ENCODE assay signal across 13 cellular contexts in genomic region chr11:46291441-46292143, GRCh38. TPM values are rescaled to one million over a fixed set of nuclear protein-coding genes. Genes with fewer than 3 reads are reported as not detected.
DNase-seq lines count a peak whose midpoint lies in the region; ATAC-seq and TF ChIP-seq lines count a peak whose summit lies in the region.
"Had no signal": no experiment of that assay in that cellular context is flagged by ENCODE, and none has a peak within 500 bp of the region (broad histone marks: within the 10 kb centered on the region; RNA-seq: fewer than 3 reads in every experiment).

No MANE protein-coding gene starts in this region.

- peak; percentile 46 for DNase-seq in GM23338 (ENCODE audit: low spot score)
- peak; percentile 59 to 84 (median 80) for DNase-seq in adrenal gland
- peak; percentile 45 for DNase-seq in hepatocyte (ENCODE audit: low spot score)
- no peak for DNase-seq in smooth muscle cell (lab: John Stamatoyannopoulos, UW; ENCODE audit: unreplicated experiment)
- DNase-seq in activated T-cell treated with anti-CD3 and anti-CD28 coated beads, Interleukin-2, amount 50 U/mL, for 48 hours: no peak
- DNase-seq in NAMALWA (ENCODE audit: low spot score): no peak
- no peak for DNase-seq in NCI-H524 (lab: John Stamatoyannopoulos, UW)
- DNase-seq in GM10248 (ENCODE audit: extremely low spot score): no peak
- DNase-seq: glutamatergic neuron, naive B cell, SJCRH30 had no signal

- POLR2A ChIA-PET in GM10248 (lab: Yijun Ruan, JAX): no interaction called here

- no peaks in the 10 kb centered on the region for H3K27me3 ChIP-seq in GM23338 (ENCODE audit: insufficient read depth)
- H3K27me3 ChIP-seq in adrenal gland: no peaks in the 10 kb centered on the region
- H3K27me3 ChIP-seq in hepatocyte: no peaks in the 10 kb centered on the region
- no peaks in the 10 kb centered on the region for H3K27me3 ChIP-seq in smooth muscle cell (ENCODE audit: low read depth)
- H3K27me3 ChIP-seq: ascending aorta had no signal

- TF ChIP-seq POLR2A in adrenal gland (IDR thresholded peaks at IDR 0.05): peak in 1 of 2 donors; percentile 37

- H3F3A ChIP-seq in GM23338 (replicated peaks; ENCODE audit: low read depth) (peaks cover 22% of the 10 kb centered on the region), smooth muscle cell (ENCODE audit: low read depth) (peaks cover 50% of the 10 kb centered on the region)

- H3K4me3 ChIP-seq in GM23338: no peak overlapping the region
- peak overlapping the region in 1 of 4 donors; percentile 29 for H3K4me3 ChIP-seq in adrenal gland
- H3K4me3 ChIP-seq in hepatocyte: no peak overlapping the region
- no peak overlapping the region for H3K4me3 ChIP-seq in smooth muscle cell
- H3K4me3 ChIP-seq: ascending aorta, SJCRH30 had no signal

- H3K36me3 ChIP-seq in GM23338 (ENCODE audit: insufficient read depth) (no peaks in the 10 kb centered on the region), adrenal gland (replicated peaks in 1 of 2) (no peaks in the 10 kb centered on the region), hepatocyte (replicated peaks; ENCODE audit: insufficient read depth, low read depth) (no peaks in the 10 kb centered on the region), smooth muscle cell (ENCODE audit: low read depth) (no peaks in the 10 kb centered on the region)
- H3K36me3 ChIP-seq: ascending aorta, SJCRH30 had no signal

- H3K9me3 ChIP-seq in adrenal gland (replicated peaks in 1 of 3) (no peaks in the 10 kb centered on the region), hepatocyte (ENCODE audit: low read depth) (no peaks in the 10 kb centered on the region), smooth muscle cell (replicated peaks; ENCODE audit: low read depth) (no peaks in the 10 kb centered on the region)
- H3K9me3 ChIP-seq: ascending aorta, SJCRH30 had no signal

- H3K79me2 ChIP-seq in GM23338 (replicated peaks; ENCODE audit: insufficient read depth): no peaks in the 10 kb centered on the region
- H3K79me2 ChIP-seq in hepatocyte: peaks cover 82% of the 10 kb centered on the region
- peaks cover 71% of the 10 kb centered on the region for H3K79me2 ChIP-seq in smooth muscle cell (ENCODE audit: low read depth)

- peaks cover 48% of the 10 kb centered on the region for H3K4me1 ChIP-seq in GM23338 (ENCODE audit: insufficient read depth)
- H3K4me1 ChIP-seq in adrenal gland (replicated peaks in 1 of 2): peaks cover 44 to 55% of the 10 kb centered on the region in 2 donors
- H3K4me1 ChIP-seq in hepatocyte (ENCODE audit: insufficient read depth): peaks cover 56% of the 10 kb centered on the region
- peaks cover 48% of the 10 kb centered on the region for H3K4me1 ChIP-seq in smooth muscle cell (ENCODE audit: low read depth)

- no peaks in the 10 kb centered on the region for H3K9me3 Mint-ChIP-seq in GM23338

- H3K27ac ChIP-seq in GM23338 (ENCODE audit: low read depth) (peak overlapping the region; percentile 94), adrenal gland (peak overlapping the region; percentile 55 to 94 (median 89)), hepatocyte (peak overlapping the region; percentile 96), smooth muscle cell (ENCODE audit: low read depth) (peak overlapping the region; percentile 98)
- H3K27ac ChIP-seq: ascending aorta, SJCRH30 had no signal

- peaks cover 25% of the 10 kb centered on the region for H3K27me3 Mint-ChIP-seq in GM23338 (ENCODE audit: insufficient read depth, low read depth, poor library complexity)

- no peak overlapping the region for H3K4me3 Mint-ChIP-seq in GM23338
- H3K4me3 Mint-ChIP-seq: naive B cell had no signal

- CTCF ChIA-PET in GM10248 (lab: Yijun Ruan, JAX): interaction anchor here (0.7 to 9.1 kb wide), 10 partner anchors 8 to 238 kb away, joined by 3 to 62 read pairs (median 6); partner anchors contain the start of gene CREB3L1

- peaks cover 52% of the 10 kb centered on the region for H3K4me1 Mint-ChIP-seq in GM23338

- peak overlapping the region; percentile 80 for H3K9ac ChIP-seq in smooth muscle cell (ENCODE audit: low read depth)

- H3K27ac Mint-ChIP-seq in GM23338: peak overlapping the region; percentile 97; the same call in 1 of the 2 replicates
- H3K27ac Mint-ChIP-seq: naive B cell had no signal

- H3K36me3 Mint-ChIP-seq in GM23338 (ENCODE audit: low read depth): no peaks in the 10 kb centered on the region; the same call in 2 of the 3 replicates
- H3K36me3 Mint-ChIP-seq: naive B cell had no signal

- peak overlapping the region; percentile 78 for H3K4me2 ChIP-seq in GM23338
- peak overlapping the region; percentile 63 for H3K4me2 ChIP-seq in hepatocyte
- peak overlapping the region; percentile 71 for H3K4me2 ChIP-seq in smooth muscle cell

- intact Hi-C loops in adrenal gland (cut with DNase I): no loop called here

- no peak overlapping the region for H2AFZ ChIP-seq in GM23338
- H2AFZ ChIP-seq in hepatocyte: no peak overlapping the region
- H2AFZ ChIP-seq in smooth muscle cell (ENCODE audit: low read depth): no peak overlapping the region

- H3K9me2 ChIP-seq in GM23338 (ENCODE audit: insufficient read depth): no peaks in the 10 kb centered on the region
- no peaks in the 10 kb centered on the region for H3K9me2 ChIP-seq in hepatocyte (replicated peaks; ENCODE audit: insufficient read depth)

- ATAC-seq in GM23338: no peak

- TF ChIP-seq CTCF in GM23338 (conservative IDR thresholded peaks at IDR 0.05; ENCODE audit: low read depth in 2 of 2): peak in 1 of 2 experiments; percentile 38; a peak in 2 of 4 replicates
- no peak for TF ChIP-seq CTCF in adrenal gland (IDR thresholded peaks at IDR 0.05)
- no peak for TF ChIP-seq CTCF in hepatocyte (IDR thresholded peaks at IDR 0.05; ENCODE audit: poor library complexity)
- no peak for TF ChIP-seq CTCF in smooth muscle cell (IDR thresholded peaks at IDR 0.05; ENCODE audit: borderline replicate concordance, insufficient read depth, poor library complexity, severe bottlenecking)
- TF ChIP-seq CTCF in GM10248 (IDR thresholded peaks at IDR 0.05; ENCODE audit: control extremely low read depth, extremely low read depth, low read depth, missing control alignments): no peak

- H4K20me1 ChIP-seq in GM23338 (replicated peaks; ENCODE audit: insufficient read depth) (no peaks in the 10 kb centered on the region), hepatocyte (ENCODE audit: insufficient read depth, poor library complexity, severe bottlenecking) (no peaks in the 10 kb centered on the region), smooth muscle cell (ENCODE audit: low read depth) (peaks cover 40% of the 10 kb centered on the region)

- WGBS in adrenal gland, 4 donors: 24 to 28% (median 26%) methylated on average over 10 of the region's 10 CpGs
- 66% methylated on average over 10 of the region's 10 CpGs for WGBS in hepatocyte (ENCODE audit: low lambda C conversion rate, missing lambda C conversion rate)
- WGBS in smooth muscle cell (ENCODE audit: low lambda C conversion rate): 21% methylated on average over 10 of the region's 10 CpGs

RNA-seq across cellular contexts. Expression of gene CREB3L1, which starts 14.1 kb away (rescaled TPM):
- total RNA-seq in GM23338 (2014; rRNA removed; shearing (Covaris generic)): 4.5 and 8.5 TPM in 2 replicates
- polyA plus RNA-seq in GM23338 (2016; fragmentation: Nextera tagmentation; extraction: Ambion mirVana) (10.3 and 10.4 TPM in 2 replicates), adrenal gland (10 to 100 TPM; 28.5 to 31.5 (median 29.0) TPM), hepatocyte (275 and 276 TPM in 2 replicates), smooth muscle cell (385 and 437 TPM in 2 replicates)
- total RNA-seq in adrenal gland (10 to 100 TPM in 7 of 8 donors, 1 to 10 TPM in 1; 9.5 to 31.7 (median 18.7) TPM), hepatocyte (20.3 and 22.9 TPM in 2 replicates), smooth muscle cell (49.1 and 63.3 TPM in 2 replicates)
- total RNA-seq: activated CD8-positive, alpha-beta memory T cell treated with anti-CD3 and anti-CD28 coated beads for 36 hours had no signal

RNA-seq across cellular contexts. Expression of gene DGKZ, which starts 55.7 kb away (rescaled TPM):
- total RNA-seq in GM23338 (2014; rRNA removed; shearing (Covaris generic)): 148 and 170 TPM in 2 replicates
- 45.1 and 45.7 TPM in 2 replicates for polyA plus RNA-seq in GM23338 (2016; fragmentation: Nextera tagmentation; extraction: Ambion mirVana)
- total RNA-seq in adrenal gland: 10 to 100 TPM; 32.6 to 63.4 (median 44.0) TPM
- polyA plus RNA-seq in adrenal gland: 100 to 1,000 TPM in 1 of 3 donors, 10 to 100 TPM in 2; 12.4 to 160 (median 57.0) TPM
- total RNA-seq in hepatocyte: 26.6 and 28.2 TPM in 2 replicates
- 42.9 and 52.4 TPM in 2 replicates for polyA plus RNA-seq in hepatocyte
- 32.2 and 42.1 TPM in 2 replicates for total RNA-seq in smooth muscle cell
- 30.7 and 52.0 TPM in 2 replicates for polyA plus RNA-seq in smooth muscle cell

Comparison
In these comparisons a context has a peak if more than half of its experiments do, and no peak if none do; other contexts are left out.
1. DNase-seq: peak in GM23338 (single experiment), adrenal gland (7 of 7) and hepatocyte (single experiment); none in smooth muscle cell (single experiment), activated T-cell treated with anti-CD3 and anti-CD28 coated beads, Interleukin-2, amount 50 U/mL, for 48 hours (0 of 2), NAMALWA (single experiment), NCI-H524 (0 of 2) and GM10248 (single experiment).
2. Peak in every context shown above with its lines, with median percentiles within 50 percentile points of each other: H3K27ac ChIP-seq and H3K4me2 ChIP-seq.